18 cellular contexts compared by ENCODE assay signal in genomic region chr10:130470286-130470685, GRCh38.
A peak's percentile ranks its signal among the peaks of the same experiment; 100 is the strongest.
DNase-seq lines count a peak whose midpoint lies in the region; ATAC-seq and TF ChIP-seq lines count a peak whose summit lies in the region.
"Had no signal": no experiment of that assay in that cellular context is flagged by ENCODE, and none has a peak within 500 bp of the region (broad histone marks: within the 10 kb centered on the region; RNA-seq: fewer than 3 reads in every experiment).

No MANE protein-coding gene starts in this region.

- no peak overlapping the region for H3K4me3 ChIP-seq in coronary artery
- H3K4me3 ChIP-seq: A549 had no signal

- no peak overlapping the region for H3K4me3 Mint-ChIP-seq in osteocyte (ENCODE audit: unreplicated experiment)
- H3K4me3 Mint-ChIP-seq: B cell, CD14-positive monocyte had no signal

- ATAC-seq in HG03159 (IDR thresholded peaks at IDR 0.05; ENCODE audit: unreplicated experiment), result no peak
- ATAC-seq: A549, Panc1, SK-N-SH treated with all-trans-retinoic acid at 6 μM for 48 hours had no signal

- peaks cover 51% of the 10 kb centered on the region for H3K9me3 Mint-ChIP-seq in osteocyte (ENCODE audit: unreplicated experiment)

- POLR2A ChIA-PET in RWPE1 (lab: Yijun Ruan, JAX; ENCODE audit: low non-redundant PET), result no interaction called here

- no peak for TF ChIP-seq CTCF in coronary artery (IDR thresholded peaks at IDR 0.05)
- TF ChIP-seq CTCF in osteocyte (IDR thresholded peaks at IDR 0.05), result no peak
- TF ChIP-seq CTCF in RWPE1 (conservative IDR thresholded peaks at IDR 0.05; ENCODE audit: low read depth), result no peak

- DNase-seq in activated effector memory CD4-positive, alpha-beta T cell treated with anti-CD3 and anti-CD28 coated beads, Interleukin-2, amount 50 U/mL, for 16 hours, result peak; percentile 10
- no peak for DNase-seq in activated effector memory CD4-positive, alpha-beta T cell treated with Interleukin-2 at 50 U/mL for 16 hours
- DNase-seq in coronary artery (ENCODE audit: low spot score) (peak; percentile 61), osteocyte (ENCODE audit: extremely low spot score, unreplicated experiment) (peak; percentile 60), putamen (ENCODE audit: low spot score) (no peak), RWPE1 (ENCODE audit: low spot score) (no peak)
- DNase-seq: GDM1, IMR-90, MV-4-11, NCI-H1105 treated with DMSO at 0.1 percent for 48 hours, NCI-H69 had no signal

- no peaks in the 10 kb centered on the region for H3K36me3 Mint-ChIP-seq in osteocyte (ENCODE audit: unreplicated experiment)
- H3K36me3 Mint-ChIP-seq: CD14-positive monocyte had no signal

- H3K27ac Mint-ChIP-seq in osteocyte (ENCODE audit: unreplicated experiment), result no peak overlapping the region
- H3K27ac Mint-ChIP-seq: B cell, CD14-positive monocyte had no signal

- no peaks in the 10 kb centered on the region for H3K4me1 Mint-ChIP-seq in osteocyte (ENCODE audit: unreplicated experiment)
- H3K4me1 Mint-ChIP-seq: B cell, CD14-positive monocyte had no signal

- CTCF ChIA-PET in RWPE1 (lab: Yijun Ruan, JAX), result no interaction called here

- H3K27me3 Mint-ChIP-seq in osteocyte (ENCODE audit: unreplicated experiment), result no peaks in the 10 kb centered on the region
- H3K27me3 Mint-ChIP-seq: B cell had no signal

- H3K27ac ChIP-seq in coronary artery (no peak overlapping the region), RWPE1 (no peak overlapping the region)
- H3K27ac ChIP-seq: A549, KMS-11 had no signal

Comparison
In these comparisons a context has a peak if more than half of its experiments do, and no peak if none do; other contexts are left out.
1. DNase-seq: peak in activated effector memory CD4-positive, alpha-beta T cell treated with anti-CD3 and anti-CD28 coated beads, Interleukin-2, amount 50 U/mL, for 16 hours (single experiment), coronary artery (single experiment) and osteocyte (single experiment); none in activated effector memory CD4-positive, alpha-beta T cell treated with Interleukin-2 at 50 U/mL for 16 hours (single experiment), putamen (single experiment) and RWPE1 (single experiment).